Comparison of ENCODE assay signal across 29 cellular contexts in the genomic region with DNA sequence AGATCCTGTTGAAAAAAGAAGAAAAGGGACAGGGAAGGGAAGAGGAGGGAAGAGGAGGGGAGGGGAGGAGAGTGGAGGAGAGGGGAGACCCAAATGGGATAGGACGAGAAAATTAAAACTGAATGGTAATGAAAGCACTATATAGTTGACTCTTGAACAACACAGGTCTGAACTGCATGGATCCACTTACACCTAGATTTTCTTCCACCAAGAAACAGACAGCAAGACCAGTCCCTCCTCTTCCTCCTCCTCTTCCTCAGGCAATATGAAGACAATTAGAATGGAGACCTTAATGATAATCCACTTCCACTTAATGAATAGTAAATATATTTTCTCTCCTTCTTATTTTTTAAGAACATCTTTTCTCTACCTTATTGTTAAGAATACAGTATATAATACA.
"Had no signal": no experiment of that assay in that cellular context is flagged by ENCODE, and none has a peak within 500 bp of the region (broad histone marks: within the 10 kb centered on the region; RNA-seq: fewer than 3 reads in every experiment).

No MANE protein-coding gene starts in this region.

- H3K4me3 ChIP-seq: neural progenitor cell, ovary, psoas muscle, suprapubic skin, testis, tibial artery, transverse colon, upper lobe of right lung, uterus had no signal

- H3K9me3 Mint-ChIP-seq: naive thymus-derived CD4-positive, alpha-beta T cell; natural killer cell; nephron; stimulated activated effector memory CD8-positive, alpha-beta T cell treated with anti-CD3 and anti-CD28 coated beads, Interleukin-12 subunit alpha, Interleukin-12 subunit beta, amount 100 ng/mL, for 72 hours; stimulated activated naive CD8-positive, alpha-beta T cell treated with anti-CD3 and anti-CD28 coated beads, Interleukin-15, amount 100 ng/mL, for 72 hours; type B pancreatic cell had no signal

- H3K36me3 ChIP-seq: neural progenitor cell, ovary, suprapubic skin, transverse colon, uterus had no signal

- H3K27ac ChIP-seq: neural progenitor cell, ovary, parathyroid adenoma, psoas muscle, suprapubic skin, testis, tibial artery, transverse colon, upper lobe of right lung, uterus had no signal

- ATAC-seq: naive thymus-derived CD4-positive, alpha-beta T cell; natural killer cell; psoas muscle; right cardiac atrium; sciatic nerve; stimulated activated effector memory CD8-positive, alpha-beta T cell treated with anti-CD3 and anti-CD28 coated beads, Interleukin-12 subunit alpha, Interleukin-12 subunit beta, amount 100 ng/mL, for 72 hours; stimulated activated naive B cell treated with anti-CD40 and anti-IgM and Interleukin-4, amounts not matched to agents 10 μg/mL and 1 μg/mL and 100 μg/mL, for 72 hours; stimulated activated naive CD8-positive, alpha-beta T cell treated with anti-CD3 and anti-CD28 coated beads, Interleukin-15, amount 100 ng/mL, for 72 hours; stimulated activated naive CD8-positive, alpha-beta T cell treated with anti-CD3 and anti-CD28 coated beads, Interleukin-15, Interleukin-2, amounts not matched to agents 100 U/mL and 50 U/mL, for 24 hours; upper lobe of right lung had no signal

- H3K27me3 Mint-ChIP-seq: naive thymus-derived CD4-positive, alpha-beta T cell; progenitor cell of endocrine pancreas; stimulated activated naive B cell treated with anti-CD40 and anti-IgM and Interleukin-4, amounts not matched to agents 10 μg/mL and 1 μg/mL and 100 μg/mL, for 72 hours; stimulated activated naive CD8-positive, alpha-beta T cell treated with anti-CD3 and anti-CD28 coated beads, Interleukin-15, amount 100 ng/mL, for 72 hours; type B pancreatic cell had no signal

- H3K4me3 Mint-ChIP-seq: naive thymus-derived CD4-positive, alpha-beta T cell; natural killer cell; nephron; neural progenitor cell; stimulated activated effector memory CD8-positive, alpha-beta T cell treated with anti-CD3 and anti-CD28 coated beads, Interleukin-12 subunit alpha, Interleukin-12 subunit beta, amount 100 ng/mL, for 72 hours; stimulated activated naive B cell treated with anti-CD40 and anti-IgM and Interleukin-4, amounts not matched to agents 10 μg/mL and 1 μg/mL and 100 μg/mL, for 72 hours; stimulated activated naive CD8-positive, alpha-beta T cell treated with anti-CD3 and anti-CD28 coated beads, Interleukin-15, amount 100 ng/mL, for 72 hours; type B pancreatic cell had no signal

- H3K9me3 ChIP-seq: ovary, psoas muscle, suprapubic skin, testis, tibial artery, transverse colon, upper lobe of right lung, uterus had no signal

- H3K27ac Mint-ChIP-seq: naive thymus-derived CD4-positive, alpha-beta T cell; natural killer cell; nephron; neural progenitor cell; progenitor cell of endocrine pancreas; stimulated activated effector memory CD8-positive, alpha-beta T cell treated with anti-CD3 and anti-CD28 coated beads, Interleukin-12 subunit alpha, Interleukin-12 subunit beta, amount 100 ng/mL, for 72 hours; stimulated activated naive B cell treated with anti-CD40 and anti-IgM and Interleukin-4, amounts not matched to agents 10 μg/mL and 1 μg/mL and 100 μg/mL, for 72 hours; stimulated activated naive CD8-positive, alpha-beta T cell treated with anti-CD3 and anti-CD28 coated beads, Interleukin-15, amount 100 ng/mL, for 72 hours; type B pancreatic cell had no signal

- H3K27me3 ChIP-seq: neural progenitor cell, ovary, suprapubic skin, testis, tibial artery, transverse colon, upper lobe of right lung, uterus had no signal

- DNase-seq: naive thymus-derived CD4-positive, alpha-beta T cell; natural killer cell; occipital lobe; ovary; posterior cingulate gyrus; psoas muscle; right cardiac atrium; small intestine; stimulated activated CD4-positive, alpha-beta T cell treated with anti-CD3 and anti-CD28 coated beads, Interleukin-15, amount 100 ng/mL, for 24 hours; stimulated activated CD4-positive, alpha-beta T cell treated with anti-CD3 and anti-CD28 coated beads, Interleukin-2, amount 100 ng/mL, for 24 hours; stimulated activated CD4-positive, alpha-beta T cell treated with anti-CD3 and anti-CD28 coated beads, Interleukin-2, amount 100 ng/mL, for 48 hours; stimulated activated CD4-positive, alpha-beta T cell treated with anti-CD3 and anti-CD28 coated beads, Interleukin-4, amount 100 ng/mL, for 24 hours; stimulated activated naive B cell treated with anti-CD40 and anti-IgM and Interleukin-4, amounts not matched to agents 10 μg/mL and 1 μg/mL and 100 μg/mL, for 72 hours; stimulated activated naive CD8-positive, alpha-beta T cell treated with anti-CD3 and anti-CD28 coated beads, Interleukin-15, amount 100 ng/mL, for 72 hours; stimulated activated naive CD8-positive, alpha-beta T cell treated with anti-CD3 and anti-CD28 coated beads, Interleukin-15, Interleukin-2, amounts not matched to agents 100 U/mL and 50 U/mL, for 24 hours; substantia nigra; testis; tibial artery; transverse colon; upper lobe of right lung; uterus had no signal

- H3K36me3 Mint-ChIP-seq: natural killer cell; stimulated activated effector memory CD8-positive, alpha-beta T cell treated with anti-CD3 and anti-CD28 coated beads, Interleukin-12 subunit alpha, Interleukin-12 subunit beta, amount 100 ng/mL, for 72 hours had no signal

- H3K4me1 Mint-ChIP-seq: naive thymus-derived CD4-positive, alpha-beta T cell; natural killer cell; stimulated activated effector memory CD8-positive, alpha-beta T cell treated with anti-CD3 and anti-CD28 coated beads, Interleukin-12 subunit alpha, Interleukin-12 subunit beta, amount 100 ng/mL, for 72 hours; stimulated activated naive CD8-positive, alpha-beta T cell treated with anti-CD3 and anti-CD28 coated beads, Interleukin-15, amount 100 ng/mL, for 72 hours had no signal

- H3K4me1 ChIP-seq: parathyroid adenoma, psoas muscle, suprapubic skin, uterus had no signal
